1 cellular context compared by ENCODE assay signal in genomic region chr14:75711134-75711795, GRCh38.
TF ChIP-seq lines count a peak whose summit lies in the region.

No MANE protein-coding gene starts in this region.

TF ChIP-seq in GM12878, 131 proteins besides CTCF, POLR2A, EP300 and RAD21:
- TF ChIP-seq ZNF687 (IDR thresholded peaks at IDR 0.05), result 0 out of 2 replicates have a peak, but pooled peaks have one; percentile 24
- TF ChIP-seq ZBTB33 (IDR thresholded peaks at IDR 0.05), result no peak
- TF ChIP-seq YY1 (IDR thresholded peaks at IDR 0.05; ENCODE audit: low read depth, low read length), result peak; percentile 87
- peak; percentile 84 for TF ChIP-seq SMC3 (IDR thresholded peaks at IDR 0.05; ENCODE audit: borderline replicate concordance, low read length)
